In the genomic region with DNA sequence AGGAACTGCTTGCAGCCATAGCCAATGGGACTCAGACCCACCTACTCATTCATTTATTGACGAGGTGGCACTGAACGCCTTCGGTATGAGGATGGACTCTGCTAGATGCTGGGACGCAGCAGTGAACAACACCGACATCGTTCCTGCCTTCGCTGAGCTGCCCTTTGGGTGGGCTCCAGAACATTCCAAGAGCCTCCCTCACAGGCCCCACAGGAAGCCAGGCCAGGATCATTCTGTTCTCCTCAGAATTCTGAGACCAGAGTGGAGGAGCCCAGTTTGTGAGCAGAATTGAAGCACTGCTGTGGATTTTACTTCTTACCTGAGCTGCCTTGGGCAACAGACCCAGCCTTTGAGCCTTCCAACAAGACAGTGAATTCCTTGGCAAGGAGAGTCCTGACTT, we compare ENCODE assay signal across 14 cellular contexts.
A peak's percentile ranks its signal among the peaks of the same experiment; 100 is the strongest.
DNase-seq lines count a peak whose midpoint lies in the region; FAIRE-seq and TF ChIP-seq lines count a peak whose summit lies in the region.
"Had no signal": no experiment of that assay in that cellular context is flagged by ENCODE, and none has a peak within 500 bp of the region (broad histone marks: within the 10 kb centered on the region; RNA-seq: fewer than 3 reads in every experiment).

No MANE protein-coding gene starts in this region.

- TF ChIP-seq POLR2A in GM12891 (IDR thresholded peaks at IDR 0.05; ENCODE audit: low read depth, low read length) = no peak

- no peaks in the 10 kb centered on the region for H3K36me3 ChIP-seq in subcutaneous abdominal adipose tissue (ENCODE audit: control insufficient read depth in 5 of 5, insufficient read depth in 5 of 5, low read length in 5 of 5)

- H3K9ac ChIP-seq in subcutaneous abdominal adipose tissue (ENCODE audit: low read length in 5 of 5) = peak overlapping the region in 1 of 5 donors; percentile 41

- FAIRE-seq in GM12891 (lab: Jason Lieb, UNC) = peak; percentile 5

- TF ChIP-seq CTCF in coronary artery (IDR thresholded peaks at IDR 0.05) = no peak

- peaks cover 5 to 35% (median 22%) of the 10 kb centered on the region in 5 donors for H3K4me1 ChIP-seq in subcutaneous abdominal adipose tissue (ENCODE audit: control insufficient read depth in 5 of 5, insufficient read depth in 5 of 5, low read length in 5 of 5)

- no peak for DNase-seq in GM12891 (ENCODE audit: insufficient read length, low spot score)
- no peak for DNase-seq in coronary artery (ENCODE audit: low spot score)
- no peak for DNase-seq in SHP77 treated with DMSO at 0.1 percent for 48 hours (lab: John Stamatoyannopoulos, UW)
- DNase-seq in activated T-cell treated with anti-CD3 and anti-CD28 coated beads, Interleukin-2, amount 50 U/mL, for 48 hours = no peak
- no peak for DNase-seq in NCI-H69 (lab: John Stamatoyannopoulos, UW)
- no peak for DNase-seq in DMS153 treated with DMSO at 0.1 percent for 48 hours (lab: John Stamatoyannopoulos, UW; ENCODE audit: unreplicated experiment)
- DNase-seq: activated CD4-positive, alpha-beta T cell treated with anti-CD3 and anti-CD28 coated beads, Interleukin-2, amount 10 ng/mL, durations not matched to agents 7 days and 5 days; Calu3; naive thymus-derived CD4-positive, alpha-beta T cell; NCI-H187 treated with DMSO at 0.1 percent for 48 hours; RPMI8226; stimulated activated naive B cell treated with anti-CD40 and anti-IgM and Interleukin-4, amounts not matched to agents 10 μg/mL and 1 μg/mL and 100 μg/mL, for 72 hours had no signal

- no peaks in the 10 kb centered on the region for H3K9me3 ChIP-seq in subcutaneous abdominal adipose tissue (ENCODE audit: control insufficient read depth in 5 of 5, low read length in 5 of 5)

- H3K27ac ChIP-seq in coronary artery (peak overlapping the region; percentile 58 to 79), layer of hippocampus (ENCODE audit: low read depth, low read length) (peak overlapping the region; percentile 60), subcutaneous abdominal adipose tissue (ENCODE audit: low read depth, low read length) (peak overlapping the region; percentile 69)

- H3K27me3 ChIP-seq in layer of hippocampus (ENCODE audit: control insufficient read depth, insufficient read depth, low read length) (no peaks in the 10 kb centered on the region), subcutaneous abdominal adipose tissue (ENCODE audit: control insufficient read depth in 5 of 5, insufficient read depth in 4 of 5, low read length in 5 of 5) (no peaks in the 10 kb centered on the region)

- H3K4me3 ChIP-seq in coronary artery (no peak overlapping the region), subcutaneous abdominal adipose tissue (ENCODE audit: low read depth in 1 of 5, low read length in 5 of 5) (no peak overlapping the region)

TF ChIP-seq in GM12891, 5 proteins besides CTCF, POLR2A, EP300 and RAD21:
- no peak for TF ChIP-seq POLR2AphosphoS5 (IDR thresholded peaks at IDR 0.05; ENCODE audit: low read depth, low read length)
- no peak for TF ChIP-seq PAX5 (IDR thresholded peaks at IDR 0.05; ENCODE audit: insufficient read depth, low read length, severe bottlenecking)
- no peak for TF ChIP-seq TAF1 (IDR thresholded peaks at IDR 0.05; ENCODE audit: low read depth, low read length)
- TF ChIP-seq SPI1 (IDR thresholded peaks at IDR 0.05; ENCODE audit: low read depth, low read length) = no peak
- TF ChIP-seq POU2F2 (IDR thresholded peaks at IDR 0.05; ENCODE audit: low read depth, low read length) = no peak
TF ChIP-seq in GM12891: peak in this region for 0.
